8 cellular contexts compared by ENCODE assay signal in genomic region chr15:70195808-70196304, GRCh38.
DNase-seq lines count a peak whose midpoint lies in the region.

No MANE protein-coding gene starts in this region.

- no peaks in the 10 kb centered on the region for H3K27me3 Mint-ChIP-seq in activated T-cell treated with anti-CD3 and anti-CD28 coated beads, Interleukin-2, amount 50 U/mL, for 24 hours

- DNase-seq in GM04504 (ENCODE audit: low read depth): peak; percentile 80
- DNase-seq in amygdala (lab: John Stamatoyannopoulos, UW): peak in 51 of 56 donors; percentile 3 to 90 (median 56)
- peak; percentile 42 to 49 for DNase-seq in hippocampal formation (lab: John Stamatoyannopoulos, UW)
- peak; percentile 73 for DNase-seq in skeletal muscle cell (ENCODE audit: low read depth)
- DNase-seq in activated naive CD4-positive, alpha-beta T cell treated with anti-CD3 and anti-CD28 coated beads, Interleukin-2, amount 50 U/mL, for 16 hours: no peak
- no peak for DNase-seq in NCI-H2196 (lab: John Stamatoyannopoulos, UW; ENCODE audit: unreplicated experiment)
- DNase-seq in NCI-H2227 treated with DMSO at 0.1 percent for 48 hours (lab: John Stamatoyannopoulos, UW): no peak
- no peak for DNase-seq in activated T-cell treated with anti-CD3 and anti-CD28 coated beads, Interleukin-2, amount 50 U/mL, for 24 hours

- H3K4me1 Mint-ChIP-seq in activated T-cell treated with anti-CD3 and anti-CD28 coated beads, Interleukin-2, amount 50 U/mL, for 24 hours (ENCODE audit: low read depth): peaks cover 7% of the 10 kb centered on the region

- no peak overlapping the region for H3K27ac Mint-ChIP-seq in activated T-cell treated with anti-CD3 and anti-CD28 coated beads, Interleukin-2, amount 50 U/mL, for 24 hours

- no peak overlapping the region for H3K4me3 Mint-ChIP-seq in activated T-cell treated with anti-CD3 and anti-CD28 coated beads, Interleukin-2, amount 50 U/mL, for 24 hours

- H3K36me3 Mint-ChIP-seq in activated T-cell treated with anti-CD3 and anti-CD28 coated beads, Interleukin-2, amount 50 U/mL, for 24 hours (ENCODE audit: low read depth): no peaks in the 10 kb centered on the region

- no peak overlapping the region for H3K4me3 ChIP-seq in skeletal muscle cell (ENCODE audit: low read depth, low read length)

- H3K9me3 Mint-ChIP-seq in activated T-cell treated with anti-CD3 and anti-CD28 coated beads, Interleukin-2, amount 50 U/mL, for 24 hours: peaks cover 4% of the 10 kb centered on the region

Comparison
In these comparisons a context has a peak if more than half of its experiments do, and no peak if none do; other contexts are left out.
1. DNase-seq: peak in GM04504 (single experiment), amygdala (51 of 56), hippocampal formation (2 of 2) and skeletal muscle cell (single experiment); none in activated naive CD4-positive, alpha-beta T cell treated with anti-CD3 and anti-CD28 coated beads, Interleukin-2, amount 50 U/mL, for 16 hours (single experiment), NCI-H2196 (single experiment), NCI-H2227 treated with DMSO at 0.1 percent for 48 hours (single experiment) and activated T-cell treated with anti-CD3 and anti-CD28 coated beads, Interleukin-2, amount 50 U/mL, for 24 hours (single experiment).